Comparison of ENCODE assay signal across 21 cellular contexts in genomic region chr3:1172642-1173041, GRCh38.
"Had no signal": no experiment of that assay in that cellular context is flagged by ENCODE, and none has a peak within 500 bp of the region (broad histone marks: within the 10 kb centered on the region; RNA-seq: fewer than 3 reads in every experiment).

No MANE protein-coding gene starts in this region.

- H3K4me1 Mint-ChIP-seq: immature natural killer cell, memory B cell, natural killer cell, neural crest cell had no signal

- H3K4me3 ChIP-seq: dorsolateral prefrontal cortex, gastroesophageal sphincter, left ventricle myocardium inferior, lower lobe of right lung, pancreas, prostate gland, sigmoid colon, smooth muscle cell had no signal

- H3K36me3 ChIP-seq: gastroesophageal sphincter, left ventricle myocardium inferior, lower lobe of right lung, pancreas, prostate gland, sigmoid colon had no signal

- H3K4me1 ChIP-seq: gastroesophageal sphincter, left ventricle myocardium inferior, lower lobe of right lung, pancreas, prostate gland, sigmoid colon had no signal

- H3K27ac Mint-ChIP-seq: immature natural killer cell, memory B cell, mesothelial cell of epicardium, natural killer cell had no signal

- H3K4me2 ChIP-seq: smooth muscle cell had no signal

- H3K36me3 Mint-ChIP-seq: memory B cell had no signal

- H3K9me3 Mint-ChIP-seq: memory B cell, neural crest cell had no signal

- H3K27ac ChIP-seq: dorsolateral prefrontal cortex, gastroesophageal sphincter, left ventricle myocardium inferior, lower lobe of right lung, pancreas, prostate gland, sigmoid colon had no signal

- H3K27me3 ChIP-seq: dorsolateral prefrontal cortex, gastroesophageal sphincter, pancreas, sigmoid colon had no signal

- H3K9me3 ChIP-seq: gastroesophageal sphincter, left ventricle myocardium inferior, lower lobe of right lung, pancreas, prostate gland, sigmoid colon had no signal

- ATAC-seq: esophagus mucosa, gastroesophageal sphincter, lower lobe of right lung, natural killer cell, pancreas had no signal

- DNase-seq: cortex of kidney; effector CD8-positive, alpha-beta T cell; glutamatergic neuron; immature natural killer cell; left ventricle myocardium inferior; lower lobe of right lung; natural killer cell; pancreas; retina; sigmoid colon; stimulated activated CD4-positive, alpha-beta T cell treated with anti-CD3 and anti-CD28 coated beads, Interleukin-2, amount 100 ng/mL, for 48 hours; stimulated activated naive CD4-positive, alpha-beta T cell treated with Interleukin-2 at 50 U/mL for 16 hours; trophoblast cell had no signal

- H3K4me3 Mint-ChIP-seq: immature natural killer cell, memory B cell, mesothelial cell of epicardium, natural killer cell, neural crest cell had no signal

- H3K27me3 Mint-ChIP-seq: memory B cell had no signal
